In the genomic region with DNA sequence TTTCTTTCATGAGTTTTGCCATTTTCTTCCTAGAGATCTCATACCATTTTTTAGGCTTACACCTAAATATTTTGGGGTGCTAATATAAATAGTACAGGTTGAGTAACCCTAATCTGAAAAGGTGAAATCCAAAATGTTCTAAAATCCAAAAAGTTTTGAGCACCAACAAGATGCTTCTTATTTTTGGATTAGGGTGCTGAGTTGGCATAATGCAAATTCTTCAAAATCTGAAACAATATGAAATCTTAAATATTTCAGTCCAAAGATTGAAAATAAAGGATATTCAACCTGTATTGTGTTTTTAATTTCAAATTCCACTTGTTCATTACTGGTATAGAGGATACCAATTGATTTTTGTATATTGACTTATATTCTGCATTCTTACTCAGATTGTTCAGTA, we compare ENCODE assay signal across 9 cellular contexts. TPM values are rescaled to one million over a fixed set of nuclear protein-coding genes. Genes with fewer than 3 reads are reported as not detected.
"Had no signal": no experiment of that assay in that cellular context is flagged by ENCODE, and none has a peak within 500 bp of the region (broad histone marks: within the 10 kb centered on the region; RNA-seq: fewer than 3 reads in every experiment).

No MANE protein-coding gene starts in this region.

- ATAC-seq: HCT116 had no signal

- H2AFZ ChIP-seq: GM23248 had no signal

- H3K4me1 ChIP-seq: HAP-1 had no signal

- DNase-seq: GM23248, GOT3, H7, HFFc6, KG1 had no signal

- H3K27ac ChIP-seq: GM23248, HL-60 had no signal

- H3K9me3 ChIP-seq: HAP-1 had no signal

- H3K4me3 ChIP-seq: GM23248, HAP-1 had no signal

- H3K36me3 ChIP-seq: HAP-1 had no signal

RNA-seq across cellular contexts. Expression of a gene that starts 51.1 kb away (rescaled TPM):
- polyA plus RNA-seq: IgD-negative memory B cell had no signal
